Comparison of ENCODE assay signal across 18 cellular contexts in the genomic region with DNA sequence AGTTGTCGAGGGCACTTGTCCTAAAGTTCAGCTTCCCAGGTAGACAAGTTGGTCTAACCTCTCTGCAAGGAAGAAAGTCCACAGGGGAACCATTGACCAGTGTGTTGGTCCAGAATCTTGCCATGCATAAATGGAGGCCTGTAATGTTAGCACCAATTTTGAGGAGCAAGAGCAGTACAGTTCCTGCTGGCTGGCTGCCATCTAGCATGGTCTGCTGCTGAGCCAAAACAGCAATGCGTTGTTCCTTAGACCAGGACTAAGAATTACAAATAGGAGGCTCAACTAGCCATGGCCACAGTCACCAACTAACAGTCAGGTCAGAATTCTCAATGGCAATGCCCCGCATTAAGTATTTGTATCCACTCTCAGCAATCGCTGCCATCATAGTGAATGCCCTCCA.
DNase-seq lines count a peak whose midpoint lies in the region; FAIRE-seq and TF ChIP-seq lines count a peak whose summit lies in the region.
"Had no signal": no experiment of that assay in that cellular context is flagged by ENCODE, and none has a peak within 500 bp of the region (broad histone marks: within the 10 kb centered on the region; RNA-seq: fewer than 3 reads in every experiment).

No MANE protein-coding gene starts in this region.

- no peak overlapping the region for H3K4me3 ChIP-seq in BE2C (ENCODE audit: low read depth, low read length)
- H3K4me3 ChIP-seq in fibroblast of pulmonary artery (replicated peaks; ENCODE audit: low read depth, low read length) = no peak overlapping the region
- no peak overlapping the region for H3K4me3 ChIP-seq in trophoblast cell (ENCODE audit: low read depth, low read length)

- H3K14ac ChIP-seq in trophoblast cell (ENCODE audit: low read length) = no peak overlapping the region

- no peak overlapping the region for H3K18ac ChIP-seq in trophoblast cell (ENCODE audit: low read length)

- H2AK5ac ChIP-seq in trophoblast cell (ENCODE audit: low read length) = no peak overlapping the region

- no peak overlapping the region for H2BK12ac ChIP-seq in trophoblast cell (ENCODE audit: low read length)

- H3K36me3 ChIP-seq in BE2C (no peaks in the 10 kb centered on the region), trophoblast cell (ENCODE audit: control insufficient read depth in 1 of 2, insufficient read depth in 2 of 2, low read length in 2 of 2) (peaks cover 13 to 16% of the 10 kb centered on the region in 2 experiments)

- H3K27me3 ChIP-seq in BE2C (no peaks in the 10 kb centered on the region), trophoblast cell (ENCODE audit: insufficient read depth, low read length) (no peaks in the 10 kb centered on the region)

- H3K4me2 ChIP-seq in trophoblast cell (ENCODE audit: low read length) = no peak overlapping the region

- TF ChIP-seq CTCF in BE2C (IDR thresholded peaks at IDR 0.05; ENCODE audit: low read depth, low read length) (no peak), fibroblast of pulmonary artery (IDR thresholded peaks at IDR 0.05; ENCODE audit: low read length, missing control alignments) (no peak)

- no peak overlapping the region for H4K91ac ChIP-seq in trophoblast cell (ENCODE audit: low read depth, low read length)

- H4K12ac ChIP-seq in trophoblast cell (ENCODE audit: low read depth, low read length) = no peak overlapping the region

- peak; percentile 31 for FAIRE-seq in HTR-8/SVneo (lab: Jason Lieb, UNC)
- FAIRE-seq: GM12892, GM18507, H1, HepG2 had no signal

- H2BK120ac ChIP-seq in trophoblast cell (ENCODE audit: insufficient read depth, low read length, poor library complexity) = no peak overlapping the region

- H3K9me3 ChIP-seq in BE2C (no peaks in the 10 kb centered on the region), trophoblast cell (ENCODE audit: insufficient read depth, low read depth, low read length) (peaks cover 2% of the 10 kb centered on the region)

- no peak overlapping the region for H4K8ac ChIP-seq in trophoblast cell (ENCODE audit: low read depth, low read length)

- no peaks in the 10 kb centered on the region; the same call in 1 of the 2 replicates for H3K4me1 ChIP-seq in BE2C
- H3K4me1 ChIP-seq in trophoblast cell (ENCODE audit: control insufficient read depth in 1 of 2, insufficient read depth in 2 of 2, low read length in 2 of 2) = peaks cover 38 to 40% of the 10 kb centered on the region in 2 experiments

- H2AFZ ChIP-seq in trophoblast cell (ENCODE audit: insufficient read depth, low read length, poor library complexity) = no peak overlapping the region

- no peak overlapping the region for H3K23ac ChIP-seq in trophoblast cell (ENCODE audit: low read length)

- H3K79me1 ChIP-seq in trophoblast cell (ENCODE audit: low read length) = peaks cover 16% of the 10 kb centered on the region

- no CpG with 5 or more reads among the region's 4 CpGs for WGBS in trophoblast cell (ENCODE audit: extremely low coverage, insufficient coverage, insufficient read length)

- peaks cover 7% of the 10 kb centered on the region for H3K79me2 ChIP-seq in trophoblast cell (ENCODE audit: control insufficient read depth, insufficient read depth, low read length, poor library complexity)

- peak overlapping the region; percentile 61 for H3K27ac ChIP-seq in trophoblast cell (ENCODE audit: low read depth, low read length)

- H3K4ac ChIP-seq in trophoblast cell (ENCODE audit: low read depth, low read length) = no peak overlapping the region

- no peak overlapping the region for H3K9ac ChIP-seq in trophoblast cell (ENCODE audit: low read length)

- peak; percentile 22 for DNase-seq in BE2C
- no peak for DNase-seq in HTR-8/SVneo (ENCODE audit: insufficient read length, low spot score)
- DNase-seq in fibroblast of pulmonary artery (ENCODE audit: low read depth) = peak; percentile 13
- DNase-seq in trophoblast cell = no peak
- no peak for DNase-seq in midbrain (lab: John Stamatoyannopoulos, UW)
- DNase-seq in NCI-H69 (lab: John Stamatoyannopoulos, UW) = no peak
- DNase-seq in activated gamma-delta T cell (lab: John Stamatoyannopoulos, UW) = no peak
- DNase-seq: CD8-positive, alpha-beta memory T cell; DMS53; KBM-7; NCI-H1694 treated with DMSO at 0.1 percent for 48 hours; NCI-H748 treated with DMSO at 0.1 percent for 48 hours; NK-92 treated with Interleukin-12 subunit alpha and Interleukin-12 subunit beta, amount 100 ng/mL, for 24 hours; SHP77 treated with DMSO at 0.1 percent for 48 hours had no signal

- H2BK5ac ChIP-seq in trophoblast cell (ENCODE audit: low read depth, low read length, poor library complexity) = no peak overlapping the region

Comparison
In these comparisons a context has a peak if more than half of its experiments do, and no peak if none do; other contexts are left out.
1. DNase-seq: peak in BE2C (single experiment) and fibroblast of pulmonary artery (single experiment); none in HTR-8/SVneo (single experiment), trophoblast cell (0 of 2), midbrain (single experiment), NCI-H69 (single experiment) and activated gamma-delta T cell (single experiment).